ENCODE assay signal across 18 cellular contexts in genomic region chr9:116198344-116198743, GRCh38. TPM values are rescaled to one million over a fixed set of nuclear protein-coding genes. Genes with fewer than 3 reads are reported as not detected.
DNase-seq lines count a peak whose midpoint lies in the region; ATAC-seq and TF ChIP-seq lines count a peak whose summit lies in the region.
"Had no signal": no experiment of that assay in that cellular context is flagged by ENCODE, and none has a peak within 500 bp of the region (broad histone marks: within the 10 kb centered on the region; RNA-seq: fewer than 3 reads in every experiment).

No MANE protein-coding gene starts in this region.

- peak; percentile 25 for DNase-seq in IMR-90
- peak; percentile 43 for DNase-seq in amniotic epithelial cell (ENCODE audit: low read depth)
- DNase-seq in foreskin keratinocyte: peak in 1 of 2 donors; percentile 24
- DNase-seq in right lobe of liver: no peak
- no peak for DNase-seq in nucleus accumbens (lab: John Stamatoyannopoulos, UW)
- DNase-seq in A172 (ENCODE audit: low spot score): no peak
- DNase-seq in esophagus squamous epithelium (lab: John Stamatoyannopoulos, UW): no peak
- DNase-seq: CD8-positive, alpha-beta memory T cell; MG63; NCI-H187 treated with DMSO at 0.1 percent for 48 hours; NCI-H2171 treated with DMSO at 0.1 percent for 48 hours; NCI-H510A treated with DMSO at 0.1 percent for 48 hours; OCI-M1 had no signal

- H3K4me3 ChIP-seq in IMR-90 (ENCODE audit: insufficient read depth, low read depth, low read length) (no peak overlapping the region), right lobe of liver (no peak overlapping the region), esophagus squamous epithelium (no peak overlapping the region)
- H3K4me3 ChIP-seq: BLaER1, GM23338, MG63, SJSA1 had no signal

- 0 out of 2 replicates have a peak overlapping the region, but pooled peaks have one; percentile 11 for H3K14ac ChIP-seq in IMR-90 (replicated peaks; ENCODE audit: low read depth, low read length)

- BruUV-seq in IMR-90 (replicated peaks; lab: Mats Ljungman, UMichigan): no TSS peak

- H3K4me1 ChIP-seq in IMR-90 (ENCODE audit: control insufficient read depth, insufficient read depth, low read length) (peaks cover 5% of the 10 kb centered on the region), foreskin keratinocyte (peaks cover 8% of the 10 kb centered on the region), right lobe of liver (peaks cover 0 to 28% (median 8%) of the 10 kb centered on the region in 4 donors), esophagus squamous epithelium (peaks cover 0 to 12% (median 0%) of the 10 kb centered on the region in 3 donors)
- H3K4me1 ChIP-seq: BLaER1 had no signal

- peaks cover 9% of the 10 kb centered on the region; the same call in 1 of the 2 replicates for H3K9me1 ChIP-seq in IMR-90 (ENCODE audit: insufficient read depth, low read length)

- H2BK5ac ChIP-seq in IMR-90 (ENCODE audit: low read depth, low read length, poor library complexity, severe bottlenecking): no peak overlapping the region

- H3K18ac ChIP-seq in IMR-90 (ENCODE audit: low read depth, low read length): no peak overlapping the region

- no peak overlapping the region for H2AFZ ChIP-seq in IMR-90 (replicated peaks; ENCODE audit: low read length, poor library complexity)
- H2AFZ ChIP-seq: GM23338 had no signal

- no peak overlapping the region for H2BK15ac ChIP-seq in IMR-90 (ENCODE audit: low read depth, low read length)

- no peak overlapping the region for H3K4ac ChIP-seq in IMR-90 (ENCODE audit: low read depth, low read length)

- H3K9ac ChIP-seq in IMR-90 (ENCODE audit: low read depth, low read length): no peak overlapping the region
- H3K9ac ChIP-seq: BLaER1, KMS-11 had no signal

- no peak overlapping the region for H3K56ac ChIP-seq in IMR-90 (ENCODE audit: extremely low read depth, insufficient read depth, low read length)

- intact Hi-C loops in IMR-90 (cut with micrococcal nuclease) (no loop called here), right lobe of liver (cut with DNase I) (no loop called here), esophagus squamous epithelium (cut with DNase I) (no loop called here)

- 78% methylated on average over 3 of the region's 4 CpGs; no CpG with 5 or more reads in 1 of the 2 experiments for WGBS in IMR-90 (ENCODE audit: extremely low coverage in 2 of 2, insufficient read length in 1 of 2), 2 experiments
- 37% methylated on average over 4 of the region's 4 CpGs for WGBS in right lobe of liver (ENCODE audit: insufficient coverage, low coverage, low lambda C conversion rate, missing lambda C conversion rate)
- 74% methylated on average over 4 of the region's 4 CpGs for WGBS in esophagus squamous epithelium, 2 donors

- dilution Hi-C loops in IMR-90 (cut with HindIII; ENCODE audit: low sequenced_read_pairs, unreplicated experiment): no loop called here

- H3K27me3 ChIP-seq in IMR-90 (ENCODE audit: control insufficient read depth, insufficient read depth, low read length): no peaks in the 10 kb centered on the region
- peaks cover 4% of the 10 kb centered on the region for H3K27me3 ChIP-seq in foreskin keratinocyte
- no peaks in the 10 kb centered on the region for H3K27me3 ChIP-seq in right lobe of liver
- no peaks in the 10 kb centered on the region for H3K27me3 ChIP-seq in esophagus squamous epithelium
- H3K27me3 ChIP-seq: BLaER1, MG63, SJSA1 had no signal

- H2BK20ac ChIP-seq in IMR-90 (ENCODE audit: low read depth, low read length): no peak overlapping the region

- H4K91ac ChIP-seq in IMR-90 (ENCODE audit: insufficient read depth, low read depth, low read length): no peak overlapping the region

- H3K36me3 ChIP-seq in IMR-90 (ENCODE audit: control insufficient read depth, insufficient read depth, low read length): peaks cover 32% of the 10 kb centered on the region
- H3K36me3 ChIP-seq in right lobe of liver: no peaks in the 10 kb centered on the region
- H3K36me3 ChIP-seq in esophagus squamous epithelium: no peaks in the 10 kb centered on the region
- H3K36me3 ChIP-seq: BLaER1, MG63 had no signal

- TF ChIP-seq POLR2A in IMR-90 (IDR thresholded peaks at IDR 0.05; ENCODE audit: low read depth, low read length): no peak
- no peak for TF ChIP-seq POLR2A in right lobe of liver (IDR thresholded peaks at IDR 0.05)
- no peak for TF ChIP-seq POLR2A in esophagus squamous epithelium (IDR thresholded peaks at IDR 0.05)

- peaks cover 43% of the 10 kb centered on the region; the same call in 1 of the 2 replicates for H4K20me1 ChIP-seq in IMR-90 (ENCODE audit: insufficient read depth, low read length)
- H4K20me1 ChIP-seq: BLaER1 had no signal

- TF ChIP-seq CTCF in IMR-90 (conservative IDR thresholded peaks at IDR 0.05; ENCODE audit: low read depth, low read length): no peak
- no peak for TF ChIP-seq CTCF in foreskin keratinocyte (conservative IDR thresholded peaks at IDR 0.05)
- TF ChIP-seq CTCF in right lobe of liver (IDR thresholded peaks at IDR 0.05): no peak
- TF ChIP-seq CTCF in esophagus squamous epithelium (IDR thresholded peaks at IDR 0.05): no peak

- H3K9me3 ChIP-seq in IMR-90 (ENCODE audit: control insufficient read depth, insufficient read depth, low read length) (no peaks in the 10 kb centered on the region), right lobe of liver (no peaks in the 10 kb centered on the region), esophagus squamous epithelium (no peaks in the 10 kb centered on the region)
- H3K9me3 ChIP-seq: BLaER1, MG63, SJSA1 had no signal

- no peak overlapping the region for H2AK9ac ChIP-seq in IMR-90 (replicated peaks; ENCODE audit: low read depth, low read length, poor library complexity)

- POLR2A ChIA-PET in IMR-90 (lab: Charles Lee; ENCODE audit: unreplicated experiment): interaction anchor here (0.6 kb wide), 1 partner anchor 56 kb away, joined by 3 read pairs; no protein-coding TSS in a partner anchor

- H2AK5ac ChIP-seq in IMR-90 (ENCODE audit: low read depth, low read length): no peak overlapping the region

- no peak overlapping the region for H2BK120ac ChIP-seq in IMR-90 (ENCODE audit: low read depth, low read length)

- no peak overlapping the region for H3K23ac ChIP-seq in IMR-90 (ENCODE audit: low read depth, low read length)

- in situ Hi-C loops in IMR-90 (cut with MboI; ENCODE audit: low sequenced_read_pairs): no loop called here

- no peak overlapping the region for H3K27ac ChIP-seq in IMR-90 (ENCODE audit: insufficient read depth, low read length)
- H3K27ac ChIP-seq in foreskin keratinocyte: no peak overlapping the region
- no peak overlapping the region for H3K27ac ChIP-seq in right lobe of liver
- H3K27ac ChIP-seq in esophagus squamous epithelium: no peak overlapping the region
- H3K27ac ChIP-seq: BLaER1, KMS-11, SJSA1 had no signal

- ATAC-seq in IMR-90 (ENCODE audit: low read depth) (no peak; the same call in 1 of the 2 replicates), foreskin keratinocyte (peak; percentile 32), right lobe of liver (peak; percentile 80 to 88 (median 84)), HG02678 (IDR thresholded peaks at IDR 0.05; ENCODE audit: unreplicated experiment) (no peak)
- ATAC-seq: GM23338 had no signal

- no peak overlapping the region for H4K8ac ChIP-seq in IMR-90 (ENCODE audit: low read depth in 2 of 2, low read length in 2 of 2)

- CTCF ChIA-PET in IMR-90 (lab: Yijun Ruan, JAX): interaction anchor here (0.5 kb wide), 1 partner anchor 91 kb away, joined by 3 read pairs; no protein-coding TSS in a partner anchor

- H3K4me2 ChIP-seq in IMR-90 (ENCODE audit: low read depth, low read length): no peak overlapping the region
- H3K4me2 ChIP-seq: BLaER1, GM23338, KMS-11 had no signal

- H3K79me1 ChIP-seq in IMR-90 (ENCODE audit: low read depth in 1 of 2, low read length in 2 of 2): peaks cover 20 to 37% of the 10 kb centered on the region in 2 experiments

- H4K5ac ChIP-seq in IMR-90 (ENCODE audit: low read depth, low read length): no peak overlapping the region

- no peak for TF ChIP-seq RAD21 in IMR-90 (IDR thresholded peaks at IDR 0.05; ENCODE audit: low read length)

TF ChIP-seq in IMR-90, 13 proteins besides CTCF, POLR2A, EP300 and RAD21:
- TF ChIP-seq NFE2L2 (IDR thresholded peaks at IDR 0.05; ENCODE audit: low read depth, low read length) (no peak), FOS (IDR thresholded peaks at IDR 0.05; ENCODE audit: low read depth, low read length) (no peak), SMC3 (IDR thresholded peaks at IDR 0.05; ENCODE audit: low read depth, low read length) (no peak), ELK1 (IDR thresholded peaks at IDR 0.05; ENCODE audit: borderline replicate concordance, low read depth, low read length) (no peak), CEBPB (IDR thresholded peaks at IDR 0.05; ENCODE audit: low read depth, low read length) (peak; percentile 67; the same call in 1 of the 2 replicates)
- TF ChIP-seq, protein P1, sequence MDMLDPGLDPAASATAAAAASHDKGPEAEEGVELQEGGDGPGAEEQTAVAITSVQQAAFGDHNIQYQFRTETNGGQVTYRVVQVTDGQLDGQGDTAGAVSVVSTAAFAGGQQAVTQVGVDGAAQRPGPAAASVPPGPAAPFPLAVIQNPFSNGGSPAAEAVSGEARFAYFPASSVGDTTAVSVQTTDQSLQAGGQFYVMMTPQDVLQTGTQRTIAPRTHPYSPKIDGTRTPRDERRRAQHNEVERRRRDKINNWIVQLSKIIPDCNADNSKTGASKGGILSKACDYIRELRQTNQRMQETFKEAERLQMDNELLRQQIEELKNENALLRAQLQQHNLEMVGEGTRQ (IDR thresholded peaks at IDR 0.05; ENCODE audit: low read depth, low read length): no peak

RNA-seq across cellular contexts. Expression of gene PAPPA, which starts 44.8 kb away (rescaled TPM):
- 11.7 and 12.4 TPM in 2 replicates for total RNA-seq in IMR-90 (2012; rRNA removed)
- 8.3 and 8.6 TPM in 2 replicates for polyA plus RNA-seq in IMR-90 (2012; rRNA removed)
- 3.3 and 7.5 TPM in 2 replicates for polyA plus RNA-seq in IMR-90 (2012; cell fraction: cytosol; rRNA removed)
- 7.6 and 18.5 TPM in 2 replicates for polyA plus RNA-seq in IMR-90 (2012; cell fraction: nucleus; rRNA removed; ENCODE audit: low replicate concordance)
- 0.25 and 0.44 TPM in 2 replicates for total RNA-seq in foreskin keratinocyte
- polyA plus RNA-seq in foreskin keratinocyte: 0.03 and 0.04 TPM in 2 replicates
- total RNA-seq in right lobe of liver: under 1 TPM; 0.07 to 0.50 (median 0.32) TPM
- total RNA-seq in A172 (2014; rRNA removed; shearing (Covaris generic)): 0.02 TPM in 1 of 2 replicates, not detected in the other
- 10 to 100 TPM in 2 of 4 donors, 1 to 10 TPM in 2; 8.3 to 13.7 (median 11.4) TPM for total RNA-seq in esophagus squamous epithelium
- total RNA-seq: CD8-positive, alpha-beta memory T cell had no signal
- polyA plus RNA-seq: CD8-positive, alpha-beta memory T cell had no signal

Comparison
In these comparisons a context has a peak if more than half of its experiments do, and no peak if none do; other contexts are left out.
1. ATAC-seq: peak in foreskin keratinocyte (single experiment) and right lobe of liver (4 of 4); none in IMR-90 (single experiment) and HG02678 (single experiment).
2. DNase-seq: peak in IMR-90 (single experiment) and amniotic epithelial cell (single experiment); none in right lobe of liver (0 of 3), nucleus accumbens (0 of 56), A172 (single experiment) and esophagus squamous epithelium (single experiment).